Comparison of ENCODE assay signal across 14 cellular contexts in genomic region chr5:107704686-107705389, GRCh38. TPM values are rescaled to one million over a fixed set of nuclear protein-coding genes. Genes with fewer than 3 reads are reported as not detected.
DNase-seq lines count a peak whose midpoint lies in the region; ATAC-seq, FAIRE-seq and TF ChIP-seq lines count a peak whose summit lies in the region.
"Had no signal": no experiment of that assay in that cellular context is flagged by ENCODE, and none has a peak within 500 bp of the region (broad histone marks: within the 10 kb centered on the region; RNA-seq: fewer than 3 reads in every experiment).

No MANE protein-coding gene starts in this region.

- H2AFZ ChIP-seq in astrocyte (ENCODE audit: low read depth, low read length): peak overlapping the region; percentile 70

- peak overlapping the region; percentile 42 for H3K9ac ChIP-seq in astrocyte (ENCODE audit: low read length)
- peak overlapping the region in 2 of 5 donors; percentile 37 to 52 for H3K9ac ChIP-seq in subcutaneous abdominal adipose tissue (ENCODE audit: low read length in 5 of 5)

- H3K36me3 Mint-ChIP-seq in astrocyte (ENCODE audit: low read depth, unreplicated experiment): no peaks in the 10 kb centered on the region

- H3K4me1 Mint-ChIP-seq in astrocyte (ENCODE audit: low read depth, unreplicated experiment): peaks cover 8% of the 10 kb centered on the region

- H3K4me2 ChIP-seq in astrocyte (ENCODE audit: low read length): peak overlapping the region; percentile 79

- H3K4me1 ChIP-seq in astrocyte (ENCODE audit: insufficient read depth, low read length): peaks cover 8% of the 10 kb centered on the region
- peaks cover 0 to 12% (median 6%) of the 10 kb centered on the region in 5 donors for H3K4me1 ChIP-seq in subcutaneous abdominal adipose tissue (ENCODE audit: control insufficient read depth in 5 of 5, insufficient read depth in 5 of 5, low read length in 5 of 5)

- ATAC-seq in GM18502 (IDR thresholded peaks at IDR 0.05; ENCODE audit: poor library complexity, unreplicated experiment) (no peak), esophagus mucosa (no peak)

- H3K27me3 ChIP-seq in astrocyte (ENCODE audit: insufficient read depth, low read length) (no peaks in the 10 kb centered on the region), subcutaneous abdominal adipose tissue (ENCODE audit: control insufficient read depth in 5 of 5, insufficient read depth in 4 of 5, low read length in 5 of 5) (no peaks in the 10 kb centered on the region)

- DNase-seq in NCI-H146 (lab: John Stamatoyannopoulos, UW) (peak; percentile 89), astrocyte (ENCODE audit: low read depth) (peak; percentile 6), iris pigment epithelial cell (ENCODE audit: low read depth) (peak; percentile 7), 8988T (no peak)
- DNase-seq: activated CD4-positive, alpha-beta T cell treated with anti-CD3 and anti-CD28 coated beads for 4 hours; activated T-cell treated with anti-CD3 and anti-CD28 coated beads, Interleukin-2, amount 50 U/mL, for 48 hours; kidney glomerular epithelial cell; NCI-H446 treated with DMSO at 0.1 percent for 48 hours; RPMI8226 had no signal

- H3K9me3 ChIP-seq in astrocyte (ENCODE audit: insufficient read depth, low read depth, low read length) (peaks cover 3% of the 10 kb centered on the region), subcutaneous abdominal adipose tissue (ENCODE audit: control insufficient read depth in 5 of 5, low read length in 5 of 5) (peaks cover 0 to 6% (median 0%) of the 10 kb centered on the region in 5 donors)

- FAIRE-seq in astrocyte (lab: Jason Lieb, UNC): no peak

- H3K36me3 ChIP-seq in astrocyte (ENCODE audit: insufficient read depth, low read length) (no peaks in the 10 kb centered on the region), subcutaneous abdominal adipose tissue (ENCODE audit: control insufficient read depth in 5 of 5, insufficient read depth in 5 of 5, low read length in 5 of 5) (no peaks in the 10 kb centered on the region)

- no peaks in the 10 kb centered on the region for H3K79me2 ChIP-seq in astrocyte (ENCODE audit: insufficient read depth, low read length)

- no peak for TF ChIP-seq CTCF in astrocyte (IDR thresholded peaks at IDR 0.05; ENCODE audit: insufficient read depth, low read depth, low read length)

- peaks cover 5% of the 10 kb centered on the region for H3K9me3 Mint-ChIP-seq in astrocyte (ENCODE audit: unreplicated experiment)
- H3K9me3 Mint-ChIP-seq: T-helper 1 cell treated with Interleukin-12 subunit alpha and Interleukin-12 subunit beta and Interleukin-4 antibody, amounts not matched to agents 30 μg/mL and 1 μg/mL, for 36 hours had no signal

- H3K4me3 ChIP-seq in astrocyte (ENCODE audit: insufficient read depth, low read depth, low read length): peak overlapping the region; percentile 38
- H3K4me3 ChIP-seq in subcutaneous abdominal adipose tissue (ENCODE audit: low read depth in 1 of 5, low read length in 5 of 5): peak overlapping the region; percentile 11 to 69 (median 36)
- H3K4me3 ChIP-seq: skin epidermis had no signal

- no peaks in the 10 kb centered on the region for H3K27me3 Mint-ChIP-seq in astrocyte (ENCODE audit: low read depth, unreplicated experiment)

- peak overlapping the region; percentile 41 for H3K27ac Mint-ChIP-seq in astrocyte (ENCODE audit: unreplicated experiment)
- H3K27ac Mint-ChIP-seq: T-helper 1 cell treated with Interleukin-12 subunit alpha and Interleukin-12 subunit beta and Interleukin-4 antibody, amounts not matched to agents 30 μg/mL and 1 μg/mL, for 36 hours had no signal

- no peak overlapping the region for H3K4me3 Mint-ChIP-seq in astrocyte (ENCODE audit: unreplicated experiment)
- H3K4me3 Mint-ChIP-seq: T-helper 1 cell treated with Interleukin-12 subunit alpha and Interleukin-12 subunit beta and Interleukin-4 antibody, amounts not matched to agents 30 μg/mL and 1 μg/mL, for 36 hours had no signal

- peak overlapping the region; percentile 3 for H3K27ac ChIP-seq in astrocyte (ENCODE audit: low read depth, low read length)
- no peak overlapping the region for H3K27ac ChIP-seq in subcutaneous abdominal adipose tissue (ENCODE audit: low read depth, low read length)
- H3K27ac ChIP-seq: skin epidermis had no signal

- no peaks in the 10 kb centered on the region for H4K20me1 ChIP-seq in astrocyte (ENCODE audit: insufficient read depth, low read length)

RNA-seq across cellular contexts. Expression of gene EFNA5, which starts 34.1 kb away (rescaled TPM):
- 50.5 and 59.3 TPM in 2 replicates for total RNA-seq in astrocyte
- 29.7 TPM for total RNA-seq in esophagus mucosa
